Comparison of ENCODE assay signal across 8 cellular contexts in genomic region chr19:40689339-40690049, GRCh38. TPM values are rescaled to one million over a fixed set of nuclear protein-coding genes. Genes with fewer than 3 reads are reported as not detected.
A peak's percentile ranks its signal among the peaks of the same experiment; 100 is the strongest.
DNase-seq lines count a peak whose midpoint lies in the region; ATAC-seq, FAIRE-seq and TF ChIP-seq lines count a peak whose summit lies in the region.

No MANE protein-coding gene starts in this region.

- TF ChIP-seq CTCF in GM13976 (IDR thresholded peaks at IDR 0.05; ENCODE audit: borderline replicate concordance, control extremely low read depth, extremely low read depth, insufficient read depth, missing control alignments) (no peak), PC-3 (conservative IDR thresholded peaks at IDR 0.05; ENCODE audit: low read depth, low read length) (no peak), esophagus muscularis mucosa (IDR thresholded peaks at IDR 0.05) (no peak)

- peak overlapping the region; percentile 4 for H4K8ac ChIP-seq in trophoblast cell (ENCODE audit: low read depth, low read length)

- H3K79me2 ChIP-seq in PC-3 (ENCODE audit: low read length) (peaks cover 25% of the 10 kb centered on the region), trophoblast cell (ENCODE audit: control insufficient read depth, insufficient read depth, low read length, poor library complexity) (peaks cover 4% of the 10 kb centered on the region)

- peak overlapping the region; percentile 75 for H3K9ac ChIP-seq in PC-3 (ENCODE audit: low read length)
- peak overlapping the region; percentile 80 for H3K9ac ChIP-seq in trophoblast cell (ENCODE audit: low read length)

- H3K4me1 ChIP-seq in PC-3 (ENCODE audit: insufficient read depth, low read length) (peaks cover 24% of the 10 kb centered on the region), esophagus muscularis mucosa (peaks cover 15 to 53% (median 49%) of the 10 kb centered on the region in 4 donors), trophoblast cell (ENCODE audit: control insufficient read depth in 1 of 2, insufficient read depth in 2 of 2, low read length in 2 of 2) (peaks cover 12 to 20% of the 10 kb centered on the region in 2 experiments)

- TF ChIP-seq EP300 in esophagus muscularis mucosa (IDR thresholded peaks at IDR 0.05): no peak

- H3K4me2 ChIP-seq in PC-3 (ENCODE audit: low read length): peak overlapping the region; percentile 98
- peak overlapping the region; percentile 67 for H3K4me2 ChIP-seq in trophoblast cell (ENCODE audit: low read length)

- CTCF ChIA-PET in PC-3 (lab: Charles Lee): no interaction called here

- no peaks in the 10 kb centered on the region for H3K9me3 ChIP-seq in PC-3 (ENCODE audit: low read length)
- H3K9me3 ChIP-seq in esophagus muscularis mucosa: no peaks in the 10 kb centered on the region
- H3K9me3 ChIP-seq in trophoblast cell (ENCODE audit: insufficient read depth, low read depth, low read length): no peaks in the 10 kb centered on the region

- no peak overlapping the region for H2BK5ac ChIP-seq in trophoblast cell (ENCODE audit: low read depth, low read length, poor library complexity)

- intact Hi-C loops in PC-3 (cut with micrococcal nuclease): no loop called here
- intact Hi-C loops in esophagus muscularis mucosa (cut with DNase I): no loop called here

- DNase-seq in GM13976 (ENCODE audit: low spot score) (peak; percentile 50), PC-3 (peak; percentile 7), esophagus muscularis mucosa (ENCODE audit: extremely low spot score) (no peak), trophoblast cell (peak; percentile 19 to 33), NOMO-1 treated with dmso at 0.1 percent for 144 hours (lab: John Stamatoyannopoulos, UW; ENCODE audit: unreplicated experiment) (no peak), GM12892 (ENCODE audit: insufficient read length) (no peak), NCI-H2029 treated with DMSO at 0.1 percent for 48 hours (lab: John Stamatoyannopoulos, UW) (no peak), Kasumi-1 (lab: John Stamatoyannopoulos, UW) (no peak)

- POLR2A ChIA-PET in PC-3 (lab: Charles Lee; ENCODE audit: unreplicated experiment): no interaction called here

- FAIRE-seq in GM12892 (lab: Jason Lieb, UNC): no peak

- H3K9me2 ChIP-seq in PC-3 (replicated peaks; ENCODE audit: low read length): no peaks in the 10 kb centered on the region

- no peaks in the 10 kb centered on the region for H3K36me3 ChIP-seq in PC-3 (ENCODE audit: low read depth, low read length)
- H3K36me3 ChIP-seq in esophagus muscularis mucosa: peaks cover 16 to 55% (median 52%) of the 10 kb centered on the region in 4 donors
- H3K36me3 ChIP-seq in trophoblast cell (ENCODE audit: control insufficient read depth in 1 of 2, insufficient read depth in 2 of 2, low read length in 2 of 2): peaks cover 31 to 44% of the 10 kb centered on the region in 2 experiments

- TF ChIP-seq POLR2A in esophagus muscularis mucosa (IDR thresholded peaks at IDR 0.05; ENCODE audit: low read depth) (no peak), GM12892 (IDR thresholded peaks at IDR 0.05; ENCODE audit: low read depth, low read length) (no peak)

- H3K27ac ChIP-seq in PC-3 (ENCODE audit: low read length) (no peak overlapping the region), esophagus muscularis mucosa (replicated peaks in 1 of 4) (peak overlapping the region; percentile 84 to 94 (median 90)), trophoblast cell (ENCODE audit: low read depth, low read length) (no peak overlapping the region)

- H3K14ac ChIP-seq in trophoblast cell (ENCODE audit: low read length): peak overlapping the region; percentile 43

- no peaks in the 10 kb centered on the region for H3F3A ChIP-seq in PC-3 (ENCODE audit: low read length, unreplicated experiment)

- peak overlapping the region; percentile 10 for H3K4ac ChIP-seq in trophoblast cell (ENCODE audit: low read depth, low read length)

- H3K27me3 ChIP-seq in PC-3 (ENCODE audit: low read length) (no peaks in the 10 kb centered on the region), esophagus muscularis mucosa (peaks cover 0 to 3% (median 0%) of the 10 kb centered on the region in 4 donors), trophoblast cell (ENCODE audit: insufficient read depth, low read length) (no peaks in the 10 kb centered on the region)

- H3K4me3 ChIP-seq in PC-3 (ENCODE audit: low read length) (peak overlapping the region; percentile 81), esophagus muscularis mucosa (peak overlapping the region; percentile 74 to 94 (median 88)), trophoblast cell (ENCODE audit: low read depth, low read length) (peak overlapping the region; percentile 80)

- peak overlapping the region; percentile 50 for H3K18ac ChIP-seq in trophoblast cell (ENCODE audit: low read length)

- H2AFZ ChIP-seq in PC-3 (ENCODE audit: low read length) (peak overlapping the region; percentile 10; the same call in 1 of the 2 replicates), trophoblast cell (ENCODE audit: insufficient read depth, low read length, poor library complexity) (no peak overlapping the region)

- no peak overlapping the region for H2BK12ac ChIP-seq in trophoblast cell (ENCODE audit: low read length)

- WGBS in esophagus muscularis mucosa: 18% methylated on average over 11 of the region's 18 CpGs
- no CpG with 5 or more reads among the region's 18 CpGs for WGBS in trophoblast cell (ENCODE audit: extremely low coverage, insufficient coverage, insufficient read length)

- ATAC-seq in PC-3: peak; percentile 20; the same call in 1 of the 2 replicates

- in situ Hi-C loops in GM13976 (cut with MboI; ENCODE audit: low sequenced_read_pairs, unreplicated experiment): no loop called here

- no peaks in the 10 kb centered on the region for H4K20me1 ChIP-seq in PC-3 (ENCODE audit: low read length)

- peak overlapping the region; percentile 68 for H4K91ac ChIP-seq in trophoblast cell (ENCODE audit: low read depth, low read length)

- H3K79me1 ChIP-seq in trophoblast cell (ENCODE audit: low read length): peaks cover 9% of the 10 kb centered on the region

- no peak overlapping the region for H3K23ac ChIP-seq in trophoblast cell (ENCODE audit: low read length)

- peak overlapping the region; percentile 39 for H4K12ac ChIP-seq in trophoblast cell (ENCODE audit: low read depth, low read length)

- BruUV-seq in PC-3 (replicated peaks; lab: Mats Ljungman, UMichigan): no TSS peak

- no peak overlapping the region for H2BK120ac ChIP-seq in trophoblast cell (ENCODE audit: insufficient read depth, low read length, poor library complexity)

- peak overlapping the region; percentile 62 for H2AK5ac ChIP-seq in trophoblast cell (ENCODE audit: low read length)

RNA-seq across cellular contexts. Expression of gene NUMBL, which starts 1.0 kb away (rescaled TPM):
- total RNA-seq in PC-3 (2014; rRNA removed): 14.5 and 21.4 TPM in 2 replicates
- 10 to 100 TPM; 28.2 to 51.7 (median 41.5) TPM for total RNA-seq in esophagus muscularis mucosa
- polyA plus RNA-seq in trophoblast cell (2013): 20.5 and 21.5 TPM in 2 replicates
- 1.7 TPM for polyA plus RNA-seq in GM12892 (2012; ENCODE audit: missing spikeins)

RNA-seq across cellular contexts. Expression of gene COQ8B, which starts 27.2 kb away (rescaled TPM):
- total RNA-seq in PC-3 (2014; rRNA removed) (17.2 and 19.5 TPM in 2 replicates), esophagus muscularis mucosa (10 to 100 TPM; 34.5 to 57.7 (median 45.3) TPM)
- polyA plus RNA-seq in trophoblast cell (2013): 14.4 and 14.9 TPM in 2 replicates
- polyA plus RNA-seq in GM12892 (2012; ENCODE audit: missing spikeins): 11.3 TPM

RNA-seq across cellular contexts. Expression of gene ITPKC, which starts 27.4 kb away (rescaled TPM):
- 28.4 and 44.2 TPM in 2 replicates for total RNA-seq in PC-3 (2014; rRNA removed)
- total RNA-seq in esophagus muscularis mucosa: 100 to 1,000 TPM in 1 of 4 donors, 10 to 100 TPM in 3; 28.7 to 123 (median 33.3) TPM
- 13.1 and 13.5 TPM in 2 replicates for polyA plus RNA-seq in trophoblast cell (2013)
- 3.3 TPM for polyA plus RNA-seq in GM12892 (2012; ENCODE audit: missing spikeins)

Comparison
In these comparisons a context has a peak if more than half of its experiments do, and no peak if none do; other contexts are left out.
1. DNase-seq: peak in GM13976 (single experiment), PC-3 (single experiment) and trophoblast cell (2 of 2); none in esophagus muscularis mucosa (single experiment), NOMO-1 treated with dmso at 0.1 percent for 144 hours (single experiment), GM12892 (single experiment), NCI-H2029 treated with DMSO at 0.1 percent for 48 hours (single experiment) and Kasumi-1 (0 of 2).
2. H3K27ac ChIP-seq: peak in esophagus muscularis mucosa (4 of 4); none in PC-3 (single experiment) and trophoblast cell (single experiment).
3. Peak in every context shown above with its lines, with median percentiles within 50 percentile points of each other: H3K4me3 ChIP-seq.